In the genomic region with DNA sequence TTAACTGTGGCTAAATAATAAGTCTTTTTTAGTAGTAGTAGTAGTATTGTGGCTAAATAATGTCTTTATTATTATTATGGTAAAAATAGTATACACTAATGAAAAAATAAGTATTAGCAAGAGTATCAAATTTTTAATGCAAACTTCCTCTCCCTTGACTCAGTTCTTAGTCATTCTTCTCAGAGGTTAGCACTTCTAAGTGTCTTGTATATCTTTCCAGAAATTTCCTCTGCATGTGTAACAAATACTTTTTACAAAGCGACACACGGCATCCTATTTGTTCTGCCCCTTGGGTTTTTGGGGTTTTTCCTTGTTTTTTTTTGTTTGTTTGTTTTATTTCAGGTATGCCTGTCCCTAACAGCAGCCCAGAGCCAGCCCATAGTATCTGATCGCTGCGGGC, we compare ENCODE assay signal across 33 cellular contexts. TPM values are rescaled to one million over a fixed set of nuclear protein-coding genes. Genes with fewer than 3 reads are reported as not detected.
DNase-seq lines count a peak whose midpoint lies in the region; ATAC-seq, FAIRE-seq and TF ChIP-seq lines count a peak whose summit lies in the region.
"Had no signal": no experiment of that assay in that cellular context is flagged by ENCODE, and none has a peak within 500 bp of the region (broad histone marks: within the 10 kb centered on the region; RNA-seq: fewer than 3 reads in every experiment).

No MANE protein-coding gene starts in this region.

- TF ChIP-seq CTCF in upper lobe of right lung (IDR thresholded peaks at IDR 0.05) = no peak

- no peaks in the 10 kb centered on the region for H3K9me3 ChIP-seq in upper lobe of right lung
- H3K9me3 ChIP-seq: Caco-2, colonic mucosa, heart right ventricle, neutrophil, Peyer's patch, psoas muscle, transverse colon had no signal

- H3K27ac ChIP-seq in epithelial cell of prostate = peak overlapping the region; percentile 53
- H3K27ac ChIP-seq in upper lobe of right lung = no peak overlapping the region
- H3K27ac ChIP-seq: cardiac muscle cell, colonic mucosa, heart right ventricle, HL-60, neutrophil, Peyer's patch, psoas muscle, WERI-Rb-1 had no signal

- no peak for FAIRE-seq in H54 (lab: Jason Lieb, UNC)

- ATAC-seq in SK-N-SH treated with all-trans-retinoic acid at 6 μM for 48 hours (peak; percentile 18; the same call in 1 of the 3 replicates), GM21576 (IDR thresholded peaks at IDR 0.05; ENCODE audit: unreplicated experiment) (no peak), upper lobe of right lung (no peak)
- ATAC-seq: heart right ventricle, psoas muscle, sciatic nerve had no signal

- H3K36me3 ChIP-seq in upper lobe of right lung = peaks cover 94% of the 10 kb centered on the region

- no peak overlapping the region for H3K4me3 ChIP-seq in upper lobe of right lung
- H3K4me3 ChIP-seq: cardiac muscle cell, colonic mucosa, heart right ventricle, Peyer's patch, psoas muscle, transverse colon had no signal

- intact Hi-C loops in upper lobe of right lung (cut with DNase I) = no loop called here

- H3K27me3 ChIP-seq in upper lobe of right lung = no peaks in the 10 kb centered on the region
- H3K27me3 ChIP-seq: cardiac muscle cell, colonic mucosa, heart right ventricle, neutrophil, Peyer's patch, transverse colon had no signal

- H3K4me1 ChIP-seq in upper lobe of right lung = no peaks in the 10 kb centered on the region
- H3K4me1 ChIP-seq: Caco-2, Peyer's patch, psoas muscle, transverse colon had no signal

- DNase-seq in HCEC 1CT = peak; percentile 70
- no peak for DNase-seq in epithelial cell of prostate (ENCODE audit: low read depth, low spot score)
- no peak for DNase-seq in DMS53 (lab: John Stamatoyannopoulos, UW)
- DNase-seq in H54 (ENCODE audit: insufficient read length, low spot score) = no peak
- DNase-seq in upper lobe of right lung = no peak
- DNase-seq: activated CD4-positive, alpha-beta T cell treated with anti-CD3 and anti-CD28 coated beads for 4 hours; amygdala; Caco-2; colonic mucosa; effector CD4-positive, alpha-beta T cell; GF-D8; heart right ventricle; midbrain; naive B cell; NCI-H1417 treated with DMSO at 0.1 percent for 48 hours; NCI-H2029 treated with DMSO at 0.1 percent for 48 hours; NCI-H2227 treated with DMSO at 0.1 percent for 48 hours; NCI-H526 treated with DMSO at 0.1 percent for 48 hours; Peyer's patch; psoas muscle; SIG-M5; stimulated activated CD4-positive, alpha-beta T cell treated with anti-CD3 and anti-CD28 coated beads, Interleukin-4, amount 100 ng/mL, for 1 hour; T1000; transverse colon; WERI-Rb-1 had no signal

- no peak for TF ChIP-seq POLR2A in H54 (IDR thresholded peaks at IDR 0.05; ENCODE audit: low read depth, low read length)

TF ChIP-seq in SK-N-SH treated with all-trans-retinoic acid at 6 μM for 48 hours, 23 proteins besides CTCF, POLR2A, EP300 and RAD21:
- TF ChIP-seq, protein P1, sequence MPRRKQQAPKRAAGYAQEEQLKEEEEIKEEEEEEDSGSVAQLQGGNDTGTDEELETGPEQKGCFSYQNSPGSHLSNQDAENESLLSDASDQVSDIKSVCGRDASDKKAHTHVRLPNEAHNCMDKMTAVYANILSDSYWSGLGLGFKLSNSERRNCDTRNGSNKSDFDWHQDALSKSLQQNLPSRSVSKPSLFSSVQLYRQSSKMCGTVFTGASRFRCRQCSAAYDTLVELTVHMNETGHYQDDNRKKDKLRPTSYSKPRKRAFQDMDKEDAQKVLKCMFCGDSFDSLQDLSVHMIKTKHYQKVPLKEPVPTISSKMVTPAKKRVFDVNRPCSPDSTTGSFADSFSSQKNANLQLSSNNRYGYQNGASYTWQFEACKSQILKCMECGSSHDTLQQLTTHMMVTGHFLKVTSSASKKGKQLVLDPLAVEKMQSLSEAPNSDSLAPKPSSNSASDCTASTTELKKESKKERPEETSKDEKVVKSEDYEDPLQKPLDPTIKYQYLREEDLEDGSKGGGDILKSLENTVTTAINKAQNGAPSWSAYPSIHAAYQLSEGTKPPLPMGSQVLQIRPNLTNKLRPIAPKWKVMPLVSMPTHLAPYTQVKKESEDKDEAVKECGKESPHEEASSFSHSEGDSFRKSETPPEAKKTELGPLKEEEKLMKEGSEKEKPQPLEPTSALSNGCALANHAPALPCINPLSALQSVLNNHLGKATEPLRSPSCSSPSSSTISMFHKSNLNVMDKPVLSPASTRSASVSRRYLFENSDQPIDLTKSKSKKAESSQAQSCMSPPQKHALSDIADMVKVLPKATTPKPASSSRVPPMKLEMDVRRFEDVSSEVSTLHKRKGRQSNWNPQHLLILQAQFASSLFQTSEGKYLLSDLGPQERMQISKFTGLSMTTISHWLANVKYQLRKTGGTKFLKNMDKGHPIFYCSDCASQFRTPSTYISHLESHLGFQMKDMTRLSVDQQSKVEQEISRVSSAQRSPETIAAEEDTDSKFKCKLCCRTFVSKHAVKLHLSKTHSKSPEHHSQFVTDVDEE (CRISPR knock-in tag; IDR thresholded peaks at IDR 0.05) = no peak
- TF ChIP-seq ARNTL (CRISPR knock-in tag; IDR thresholded peaks at IDR 0.05; ENCODE audit: borderline replicate concordance, low read depth) (no peak), RARB (CRISPR knock-in tag; IDR thresholded peaks at IDR 0.05) (no peak), ZFP3 (CRISPR knock-in tag; IDR thresholded peaks at IDR 0.05) (no peak), ZC3H10 (CRISPR knock-in tag; IDR thresholded peaks at IDR 0.05) (no peak), ISL1 (CRISPR knock-in tag; IDR thresholded peaks at IDR 0.05) (no peak), TCF4 (CRISPR knock-in tag; IDR thresholded peaks at IDR 0.05; ENCODE audit: borderline replicate concordance) (no peak), ZNF565 (CRISPR knock-in tag; conservative IDR thresholded peaks at IDR 0.05; ENCODE audit: low read depth) (no peak), ZFP30 (CRISPR knock-in tag; IDR thresholded peaks at IDR 0.05) (no peak), GLIS3 (CRISPR knock-in tag; IDR thresholded peaks at IDR 0.05) (no peak), ZNF70 (CRISPR knock-in tag; IDR thresholded peaks at IDR 0.05) (no peak), SNAI2 (CRISPR knock-in tag; IDR thresholded peaks at IDR 0.05) (no peak), TOX (CRISPR knock-in tag; IDR thresholded peaks at IDR 0.05; ENCODE audit: borderline replicate concordance) (no peak), BACH2 (CRISPR knock-in tag; IDR thresholded peaks at IDR 0.05; ENCODE audit: borderline replicate concordance) (no peak), PPARA (CRISPR knock-in tag; IDR thresholded peaks at IDR 0.05; ENCODE audit: borderline replicate concordance) (no peak)
- TF ChIP-seq, protein P2, sequence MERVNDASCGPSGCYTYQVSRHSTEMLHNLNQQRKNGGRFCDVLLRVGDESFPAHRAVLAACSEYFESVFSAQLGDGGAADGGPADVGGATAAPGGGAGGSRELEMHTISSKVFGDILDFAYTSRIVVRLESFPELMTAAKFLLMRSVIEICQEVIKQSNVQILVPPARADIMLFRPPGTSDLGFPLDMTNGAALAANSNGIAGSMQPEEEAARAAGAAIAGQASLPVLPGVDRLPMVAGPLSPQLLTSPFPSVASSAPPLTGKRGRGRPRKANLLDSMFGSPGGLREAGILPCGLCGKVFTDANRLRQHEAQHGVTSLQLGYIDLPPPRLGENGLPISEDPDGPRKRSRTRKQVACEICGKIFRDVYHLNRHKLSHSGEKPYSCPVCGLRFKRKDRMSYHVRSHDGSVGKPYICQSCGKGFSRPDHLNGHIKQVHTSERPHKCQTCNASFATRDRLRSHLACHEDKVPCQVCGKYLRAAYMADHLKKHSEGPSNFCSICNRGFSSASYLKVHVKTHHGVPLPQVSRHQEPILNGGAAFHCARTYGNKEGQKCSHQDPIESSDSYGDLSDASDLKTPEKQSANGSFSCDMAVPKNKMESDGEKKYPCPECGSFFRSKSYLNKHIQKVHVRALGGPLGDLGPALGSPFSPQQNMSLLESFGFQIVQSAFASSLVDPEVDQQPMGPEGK (CRISPR knock-in tag; IDR thresholded peaks at IDR 0.05; ENCODE audit: borderline replicate concordance) = no peak

RNA-seq across cellular contexts. Expression of a gene that starts 20.9 kb away (rescaled TPM):
- total RNA-seq in upper lobe of right lung = 59.8 TPM

RNA-seq across cellular contexts. Expression of a gene that starts 38.7 kb away (rescaled TPM):
- total RNA-seq in upper lobe of right lung = 25.3 TPM
- total RNA-seq: activated T-helper 2 cell treated with anti-CD3 and anti-CD28 coated beads, Interferon-gamma antibody, Interleukin-2, Interleukin-4, amounts not matched to agents 10 μg/mL and 5 μg/mL and 100 μg/mL, durations not matched to agents 14 hours and 24 hours and 36 hours; Caco-2; epithelial cell of proximal tubule had no signal
